Comparison of ENCODE assay signal across 15 cellular contexts in the genomic region with DNA sequence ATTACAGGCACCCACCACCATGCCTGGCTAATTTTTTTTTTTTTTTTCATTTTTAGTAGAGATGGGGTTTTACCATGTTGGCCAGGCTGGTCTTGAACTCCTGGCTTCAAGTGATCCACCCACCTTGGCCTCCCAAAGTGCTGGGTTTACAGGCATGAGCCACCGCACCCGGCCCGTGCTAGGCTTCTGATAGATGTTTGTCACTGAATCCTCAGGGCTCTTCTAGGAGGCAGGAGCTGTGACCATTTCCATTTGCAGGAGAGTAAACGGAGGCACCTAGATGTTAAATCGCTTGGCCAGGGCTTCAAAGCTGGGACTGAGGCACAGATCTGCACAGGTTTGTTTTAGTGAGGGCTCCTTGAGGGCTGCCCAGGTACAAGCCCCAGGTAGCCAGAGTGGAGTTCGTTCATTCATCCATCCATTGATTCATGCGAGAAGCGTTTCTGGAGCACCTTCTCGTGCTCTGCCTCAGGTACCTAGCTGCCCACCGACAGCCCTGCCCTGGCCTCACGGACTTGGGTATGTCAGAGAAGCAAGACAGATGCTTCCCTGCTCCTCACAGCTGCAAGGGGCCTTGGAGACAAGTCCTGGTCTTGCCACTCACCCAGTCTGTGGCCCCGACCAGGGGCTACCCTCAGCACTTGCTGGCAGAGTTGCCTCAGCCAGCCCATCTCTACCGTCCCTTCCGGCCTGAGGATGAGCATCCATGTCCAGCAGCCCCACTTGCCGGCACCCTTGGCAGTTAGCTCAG.
A peak's percentile ranks its signal among the peaks of the same experiment; 100 is the strongest.
DNase-seq lines count a peak whose midpoint lies in the region; ATAC-seq, FAIRE-seq and TF ChIP-seq lines count a peak whose summit lies in the region.
"Had no signal": no experiment of that assay in that cellular context is flagged by ENCODE, and none has a peak within 500 bp of the region (broad histone marks: within the 10 kb centered on the region; RNA-seq: fewer than 3 reads in every experiment).

No MANE protein-coding gene starts in this region.

- peak overlapping the region; percentile 37 for H3K4me2 ChIP-seq in skeletal muscle satellite cell (ENCODE audit: low read length)
- H3K4me2 ChIP-seq in GM23248 (ENCODE audit: unreplicated experiment) = no peak overlapping the region

- H3K4me1 ChIP-seq in NT2/D1 (ENCODE audit: insufficient read depth, insufficient read length) (peaks cover 42% of the 10 kb centered on the region), lower lobe of right lung (no peaks in the 10 kb centered on the region), skeletal muscle satellite cell (ENCODE audit: control insufficient read depth, insufficient read depth, low read length) (peaks cover 37% of the 10 kb centered on the region), GM23248 (ENCODE audit: insufficient read depth) (peaks cover 14% of the 10 kb centered on the region; the same call in 1 of the 2 replicates)

- no peaks in the 10 kb centered on the region for H3K79me2 ChIP-seq in GM23248 (ENCODE audit: insufficient read depth)

- no peak overlapping the region for H3K4me3 ChIP-seq in NT2/D1 (ENCODE audit: insufficient read length, low read depth)
- H3K4me3 ChIP-seq in lower lobe of right lung = no peak overlapping the region
- H3K4me3 ChIP-seq in skeletal muscle satellite cell (ENCODE audit: low read length) = no peak overlapping the region
- no peak overlapping the region for H3K4me3 ChIP-seq in GM23248

- no peak for FAIRE-seq in D721Med (lab: Jason Lieb, UNC)
- FAIRE-seq: G401.6, H54 had no signal

- no peaks in the 10 kb centered on the region for H3K36me3 ChIP-seq in NT2/D1 (ENCODE audit: insufficient read depth, insufficient read length, low read length)
- no peaks in the 10 kb centered on the region for H3K36me3 ChIP-seq in lower lobe of right lung
- no peaks in the 10 kb centered on the region for H3K36me3 ChIP-seq in skeletal muscle satellite cell (ENCODE audit: insufficient read depth, low read length)
- H3K36me3 ChIP-seq in GM23248 (ENCODE audit: low read depth) = no peaks in the 10 kb centered on the region

- WGBS in GM23248 (ENCODE audit: low coverage in 1 of 2, low lambda C conversion rate in 2 of 2, missing lambda C conversion rate in 2 of 2), 2 experiments = 74 to 81% methylated on average over 15 of the region's 15 CpGs

- H3F3A ChIP-seq in GM23248 (ENCODE audit: insufficient read depth) = no peaks in the 10 kb centered on the region

- H3K9me3 ChIP-seq in NT2/D1 (ENCODE audit: insufficient read depth, low read length) = no peaks in the 10 kb centered on the region
- no peaks in the 10 kb centered on the region for H3K9me3 ChIP-seq in lower lobe of right lung
- H3K9me3 ChIP-seq in skeletal muscle satellite cell (replicated peaks; ENCODE audit: low read length) = no peaks in the 10 kb centered on the region
- no peaks in the 10 kb centered on the region for H3K9me3 ChIP-seq in GM23248 (ENCODE audit: low read depth)

- no peaks in the 10 kb centered on the region for H4K20me1 ChIP-seq in GM23248 (ENCODE audit: insufficient read depth)

- peak overlapping the region; percentile 36 for H3K9ac ChIP-seq in NT2/D1 (ENCODE audit: insufficient read length, low read depth)
- no peak overlapping the region for H3K9ac ChIP-seq in skeletal muscle satellite cell (ENCODE audit: low read depth, low read length)
- no peak overlapping the region for H3K9ac ChIP-seq in GM23248

- no peak overlapping the region for H2AFZ ChIP-seq in GM23248

- no peaks in the 10 kb centered on the region for H3K9me2 ChIP-seq in GM23248 (ENCODE audit: insufficient read depth)

- intact Hi-C loops in lower lobe of right lung (cut with DNase I) = no loop called here

- TF ChIP-seq CTCF in lower lobe of right lung (IDR thresholded peaks at IDR 0.05) = no peak
- TF ChIP-seq CTCF in D721Med (IDR thresholded peaks at IDR 0.05; ENCODE audit: insufficient read depth, missing control alignments) = no peak

- H3K27me3 ChIP-seq in NT2/D1 (ENCODE audit: insufficient read depth, insufficient read length) (no peaks in the 10 kb centered on the region), lower lobe of right lung (ENCODE audit: low read depth) (no peaks in the 10 kb centered on the region), skeletal muscle satellite cell (ENCODE audit: control insufficient read depth, insufficient read depth, low read length) (peaks cover 12% of the 10 kb centered on the region), GM23248 (replicated peaks; ENCODE audit: insufficient read depth) (no peaks in the 10 kb centered on the region)

- no peak overlapping the region for H3K27ac ChIP-seq in lower lobe of right lung
- H3K27ac ChIP-seq in GM23248 = no peak overlapping the region

- DNase-seq in EL = peak; percentile 7
- DNase-seq in NT2/D1 (ENCODE audit: low read depth, low spot score) = no peak
- peak; percentile 30 for DNase-seq in lower lobe of right lung
- no peak for DNase-seq in HuH-7 (ENCODE audit: low spot score)
- DNase-seq in D721Med (ENCODE audit: insufficient read length, low spot score) = no peak
- no peak for DNase-seq in GM23248
- DNase-seq: DMS 273 treated with DMSO at 0.1 percent for 48 hours, DND-41, KBM-7, NCI-H1694 treated with DMSO at 0.1 percent for 48 hours, NCI-H524 had no signal

- no peak for ATAC-seq in lower lobe of right lung
- no peak for ATAC-seq in HG03520 (IDR thresholded peaks at IDR 0.05; ENCODE audit: unreplicated experiment)

- in situ Hi-C loops in GM23248 (cut with MboI) = no loop called here

Comparison
In these comparisons a context has a peak if more than half of its experiments do, and no peak if none do; other contexts are left out.
1. DNase-seq: peak in EL (single experiment) and lower lobe of right lung (single experiment); none in NT2/D1 (single experiment), HuH-7 (single experiment), D721Med (single experiment) and GM23248 (single experiment).